3 cellular contexts compared by ENCODE assay signal in genomic region chr1:8134546-8135235, GRCh38.
TF ChIP-seq lines count a peak whose summit lies in the region.

No MANE protein-coding gene starts in this region.

TF ChIP-seq in SK-N-SH, 30 proteins besides CTCF, POLR2A, EP300 and RAD21:
- TF ChIP-seq MAX (IDR thresholded peaks at IDR 0.05; ENCODE audit: low read depth) = no peak
- TF ChIP-seq MEF2A (IDR thresholded peaks at IDR 0.05; ENCODE audit: borderline replicate concordance, low read depth) = no peak
- TF ChIP-seq USF2 (IDR thresholded peaks at IDR 0.05; ENCODE audit: borderline replicate concordance, low read depth, low read length) = no peak
- no peak for TF ChIP-seq REST (IDR thresholded peaks at IDR 0.05; ENCODE audit: low read depth, low read length)
- TF ChIP-seq RXRA (IDR thresholded peaks at IDR 0.05; ENCODE audit: borderline replicate concordance, low read depth) = no peak
- TF ChIP-seq GATA2 (CRISPR knock-in tag; IDR thresholded peaks at IDR 0.05) = no peak
- TF ChIP-seq ELF1 (IDR thresholded peaks at IDR 0.05) = no peak
- TF ChIP-seq IRF3 (IDR thresholded peaks at IDR 0.05; ENCODE audit: low read depth, low read length) = no peak
- no peak for TF ChIP-seq FOXJ3 (CRISPR knock-in tag; IDR thresholded peaks at IDR 0.05)
- TF ChIP-seq SMC3 (IDR thresholded peaks at IDR 0.05; ENCODE audit: low read depth, low read length) = no peak

TF ChIP-seq in SK-N-SH treated with all-trans-retinoic acid at 6 μM for 48 hours, 23 proteins besides CTCF, POLR2A, EP300 and RAD21:
- no peak for TF ChIP-seq PATZ1 (CRISPR knock-in tag; IDR thresholded peaks at IDR 0.05; ENCODE audit: borderline replicate concordance)
- no peak for TF ChIP-seq TOX (CRISPR knock-in tag; IDR thresholded peaks at IDR 0.05; ENCODE audit: borderline replicate concordance)
- no peak for TF ChIP-seq CREB5 (CRISPR knock-in tag; IDR thresholded peaks at IDR 0.05; ENCODE audit: low read depth)
- no peak for TF ChIP-seq CSRNP3 (CRISPR knock-in tag; IDR thresholded peaks at IDR 0.05)
- no peak for TF ChIP-seq ZFP30 (CRISPR knock-in tag; IDR thresholded peaks at IDR 0.05)
- no peak for TF ChIP-seq ZFP3 (CRISPR knock-in tag; IDR thresholded peaks at IDR 0.05)
- TF ChIP-seq TCF4 (CRISPR knock-in tag; IDR thresholded peaks at IDR 0.05; ENCODE audit: borderline replicate concordance) = no peak
TF ChIP-seq in SK-N-SH treated with all-trans-retinoic acid at 6 μM for 48 hours: peak in this region for 0.

TF ChIP-seq in H1, 55 proteins besides CTCF, POLR2A, EP300 and RAD21:
- TF ChIP-seq TEAD4 (IDR thresholded peaks at IDR 0.05; ENCODE audit: low read depth, low read length) (no peak), SP2 (IDR thresholded peaks at IDR 0.05; ENCODE audit: low read length) (no peak), RNF2 (IDR thresholded peaks at IDR 0.05; ENCODE audit: borderline replicate concordance, low read depth, low read length, missing control alignments, poor library complexity, severe bottlenecking) (no peak), MAX (IDR thresholded peaks at IDR 0.05) (no peak), GTF2F1 (IDR thresholded peaks at IDR 0.05; ENCODE audit: borderline replicate concordance, low read depth, low read length) (no peak)
TF ChIP-seq in H1: peak in this region for 0.
